In the genomic region with DNA sequence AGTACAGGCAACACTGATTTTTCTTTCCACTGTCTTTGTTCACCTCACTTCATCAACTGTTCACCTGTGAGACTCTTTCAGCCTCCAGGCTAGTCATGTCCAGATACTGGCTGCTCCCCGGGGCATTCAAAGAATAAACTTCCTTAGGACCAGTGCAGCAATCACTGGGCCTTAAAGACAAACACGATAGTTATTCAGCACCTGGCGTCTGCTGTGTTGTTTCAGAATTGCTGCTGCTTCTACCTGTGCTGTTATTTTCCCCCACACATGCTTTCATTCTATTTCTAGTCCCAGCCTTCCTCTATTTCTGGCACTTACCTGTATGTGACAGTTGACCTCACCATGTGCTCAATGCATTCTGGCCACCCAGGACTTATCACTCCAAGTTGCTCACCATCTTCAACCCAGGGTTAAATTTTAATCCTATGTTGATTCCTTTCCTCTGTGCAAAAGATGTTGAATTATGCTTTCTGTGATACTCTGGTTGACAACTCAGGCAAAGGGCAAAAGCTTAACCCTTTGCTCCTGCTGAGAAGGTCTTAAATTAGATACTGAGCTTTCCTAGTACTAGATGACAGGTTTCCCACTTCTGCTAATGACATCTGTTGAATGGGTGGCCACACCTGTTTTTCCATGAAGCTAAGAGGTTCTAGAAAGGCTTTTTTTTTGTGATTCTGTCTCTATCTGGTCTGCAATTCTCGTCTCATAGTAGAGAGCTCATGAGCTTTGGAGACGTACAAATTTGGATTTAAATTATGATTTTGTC, we compare ENCODE assay signal across 20 cellular contexts. TPM values are rescaled to one million over a fixed set of nuclear protein-coding genes. Genes with fewer than 3 reads are reported as not detected.
DNase-seq lines count a peak whose midpoint lies in the region; ATAC-seq, FAIRE-seq and TF ChIP-seq lines count a peak whose summit lies in the region.
"Had no signal": no experiment of that assay in that cellular context is flagged by ENCODE, and none has a peak within 500 bp of the region (broad histone marks: within the 10 kb centered on the region; RNA-seq: fewer than 3 reads in every experiment).

No MANE protein-coding gene starts in this region.

- no peak overlapping the region for H4K91ac ChIP-seq in trophoblast cell (ENCODE audit: low read depth, low read length)

- no peak for FAIRE-seq in pancreas (lab: Jason Lieb, UNC)
- FAIRE-seq: endothelial cell of umbilical vein had no signal

- no peaks in the 10 kb centered on the region for H3K36me3 ChIP-seq in trophoblast cell (ENCODE audit: control insufficient read depth in 1 of 2, insufficient read depth in 2 of 2, low read length in 2 of 2)
- no peaks in the 10 kb centered on the region for H3K36me3 ChIP-seq in pancreas
- H3K36me3 ChIP-seq: BLaER1 treated with 17β-estradiol and CSF1 and Interleukin-3, amounts not matched to agents 10 nM and 100 nM; neutrophil; right lobe of liver; thyroid gland had no signal

- no peak overlapping the region for H4K8ac ChIP-seq in trophoblast cell (ENCODE audit: low read depth, low read length)

- no peak overlapping the region for H3K14ac ChIP-seq in trophoblast cell (ENCODE audit: low read length)

- no peak overlapping the region for H3K18ac ChIP-seq in trophoblast cell (ENCODE audit: low read length)

- H3K4me2 ChIP-seq in trophoblast cell (ENCODE audit: low read length) = no peak overlapping the region

- H3K9ac ChIP-seq in trophoblast cell (ENCODE audit: low read length) = no peak overlapping the region
- H3K9ac ChIP-seq: BLaER1 treated with 17β-estradiol and CSF1 and Interleukin-3, amounts not matched to agents 10 nM and 100 nM had no signal

- H3K4me1 ChIP-seq in trophoblast cell (ENCODE audit: control insufficient read depth in 1 of 2, insufficient read depth in 2 of 2, low read length in 2 of 2) (no peaks in the 10 kb centered on the region), pancreas (no peaks in the 10 kb centered on the region)
- H3K4me1 ChIP-seq: right lobe of liver, thyroid gland had no signal

- intact Hi-C loops in pancreas (cut with DNase I) = no loop called here

- no peak overlapping the region for H3K27ac ChIP-seq in trophoblast cell (ENCODE audit: low read depth, low read length)
- H3K27ac ChIP-seq in pancreas = no peak overlapping the region
- H3K27ac ChIP-seq: BLaER1 treated with 17β-estradiol and CSF1 and Interleukin-3, amounts not matched to agents 10 nM and 100 nM; neutrophil; right lobe of liver; thyroid gland had no signal

- H3K27me3 ChIP-seq in trophoblast cell (ENCODE audit: insufficient read depth, low read length) = no peaks in the 10 kb centered on the region
- no peaks in the 10 kb centered on the region for H3K27me3 ChIP-seq in pancreas
- H3K27me3 ChIP-seq: BLaER1 treated with 17β-estradiol and CSF1 and Interleukin-3, amounts not matched to agents 10 nM and 100 nM; neutrophil; right lobe of liver; thyroid gland had no signal

- H4K12ac ChIP-seq in trophoblast cell (ENCODE audit: low read depth, low read length) = no peak overlapping the region

- no peak overlapping the region for H2AFZ ChIP-seq in trophoblast cell (ENCODE audit: insufficient read depth, low read length, poor library complexity)

- ATAC-seq in GM18909 (IDR thresholded peaks at IDR 0.05; ENCODE audit: poor library complexity, unreplicated experiment) (peak; percentile 75), GM21786 (IDR thresholded peaks at IDR 0.05; ENCODE audit: unreplicated experiment) (peak; percentile 52), HG03520 (IDR thresholded peaks at IDR 0.05; ENCODE audit: unreplicated experiment) (peak; percentile 64), HG03135 (IDR thresholded peaks at IDR 0.05; ENCODE audit: unreplicated experiment) (no peak), pancreas (no peak)
- ATAC-seq in stimulated activated naive CD8-positive, alpha-beta T cell treated with anti-CD3 and anti-CD28 coated beads, Interleukin-15, Interleukin-2, amounts not matched to agents 100 U/mL and 50 U/mL, for 24 hours = no peak
- ATAC-seq: activated CD8-positive, alpha-beta T cell treated with anti-CD3 and anti-CD28 coated beads, Interleukin-2, amount 10 ng/mL, durations not matched to agents 7 days and 5 days; right lobe of liver; Right ventricle myocardium inferior had no signal

- DNase-seq in trophoblast cell = peak; percentile 17 to 59
- DNase-seq in pancreas = no peak
- no peak for DNase-seq in stimulated activated naive CD8-positive, alpha-beta T cell treated with anti-CD3 and anti-CD28 coated beads, Interleukin-15, Interleukin-2, amounts not matched to agents 100 U/mL and 50 U/mL, for 24 hours
- DNase-seq: activated CD8-positive, alpha-beta T cell treated with anti-CD3 and anti-CD28 coated beads, Interleukin-2, amount 10 ng/mL, durations not matched to agents 7 days and 5 days; DND-41; HFFc6; kidney; midbrain; NCI-H1694 treated with DMSO at 0.1 percent for 48 hours; right lobe of liver; thyroid gland had no signal

- no peaks in the 10 kb centered on the region for H3K79me1 ChIP-seq in trophoblast cell (ENCODE audit: low read length)

- no peak overlapping the region for H2BK120ac ChIP-seq in trophoblast cell (ENCODE audit: insufficient read depth, low read length, poor library complexity)

- no peak for TF ChIP-seq CTCF in pancreas (IDR thresholded peaks at IDR 0.05)

- WGBS in trophoblast cell (ENCODE audit: extremely low coverage, insufficient coverage, insufficient read length) = no CpG with 5 or more reads among the region's 5 CpGs
- 47 to 54% methylated on average over 5 of the region's 5 CpGs for WGBS in pancreas, 2 donors

- H3K79me2 ChIP-seq in trophoblast cell (ENCODE audit: control insufficient read depth, insufficient read depth, low read length, poor library complexity) = no peaks in the 10 kb centered on the region

- H3K9me3 ChIP-seq in trophoblast cell (ENCODE audit: insufficient read depth, low read depth, low read length) (no peaks in the 10 kb centered on the region), pancreas (no peaks in the 10 kb centered on the region)
- H3K9me3 ChIP-seq: neutrophil, right lobe of liver, thyroid gland had no signal

- H2AK5ac ChIP-seq in trophoblast cell (ENCODE audit: low read length) = no peak overlapping the region

- H2BK12ac ChIP-seq in trophoblast cell (ENCODE audit: low read length) = no peak overlapping the region

- no peak overlapping the region for H2BK5ac ChIP-seq in trophoblast cell (ENCODE audit: low read depth, low read length, poor library complexity)

- no peak overlapping the region for H3K23ac ChIP-seq in trophoblast cell (ENCODE audit: low read length)

- H3K4me3 ChIP-seq in trophoblast cell (ENCODE audit: low read depth, low read length) = no peak overlapping the region
- no peak overlapping the region for H3K4me3 ChIP-seq in pancreas
- H3K4me3 ChIP-seq: BLaER1 treated with 17β-estradiol and CSF1 and Interleukin-3, amounts not matched to agents 10 nM and 100 nM; right lobe of liver; thyroid gland had no signal

- H3K4ac ChIP-seq in trophoblast cell (ENCODE audit: low read depth, low read length) = no peak overlapping the region

RNA-seq across cellular contexts. Expression of a gene that starts 41.4 kb away (rescaled TPM):
- 0.10 and 0.11 TPM in 2 replicates for polyA plus RNA-seq in trophoblast cell (2013)
- total RNA-seq in pancreas = under 1 TPM; 0.09 to 0.91 (median 0.38) TPM
- polyA plus RNA-seq in pancreas = under 1 TPM; 0.46 to 0.49 TPM
- total RNA-seq: activated CD8-positive, alpha-beta T cell treated with anti-CD3 and anti-CD28 coated beads, Interleukin-2, amount 10 ng/mL, durations not matched to agents 7 days and 5 days; endothelial cell of umbilical vein; glomerular endothelial cell had no signal
- polyA plus RNA-seq: endothelial cell of umbilical vein had no signal

Comparison
In these comparisons a context has a peak if more than half of its experiments do, and no peak if none do; other contexts are left out.
1. ATAC-seq: peak in GM18909 (single experiment), GM21786 (single experiment) and HG03520 (single experiment); none in HG03135 (single experiment), pancreas (0 of 4) and stimulated activated naive CD8-positive, alpha-beta T cell treated with anti-CD3 and anti-CD28 coated beads, Interleukin-15, Interleukin-2, amounts not matched to agents 100 U/mL and 50 U/mL, for 24 hours (single experiment).
2. DNase-seq: peak in trophoblast cell (2 of 2); none in pancreas (0 of 6) and stimulated activated naive CD8-positive, alpha-beta T cell treated with anti-CD3 and anti-CD28 coated beads, Interleukin-15, Interleukin-2, amounts not matched to agents 100 U/mL and 50 U/mL, for 24 hours (single experiment).